8 cellular contexts compared by ENCODE assay signal in the genomic region with DNA sequence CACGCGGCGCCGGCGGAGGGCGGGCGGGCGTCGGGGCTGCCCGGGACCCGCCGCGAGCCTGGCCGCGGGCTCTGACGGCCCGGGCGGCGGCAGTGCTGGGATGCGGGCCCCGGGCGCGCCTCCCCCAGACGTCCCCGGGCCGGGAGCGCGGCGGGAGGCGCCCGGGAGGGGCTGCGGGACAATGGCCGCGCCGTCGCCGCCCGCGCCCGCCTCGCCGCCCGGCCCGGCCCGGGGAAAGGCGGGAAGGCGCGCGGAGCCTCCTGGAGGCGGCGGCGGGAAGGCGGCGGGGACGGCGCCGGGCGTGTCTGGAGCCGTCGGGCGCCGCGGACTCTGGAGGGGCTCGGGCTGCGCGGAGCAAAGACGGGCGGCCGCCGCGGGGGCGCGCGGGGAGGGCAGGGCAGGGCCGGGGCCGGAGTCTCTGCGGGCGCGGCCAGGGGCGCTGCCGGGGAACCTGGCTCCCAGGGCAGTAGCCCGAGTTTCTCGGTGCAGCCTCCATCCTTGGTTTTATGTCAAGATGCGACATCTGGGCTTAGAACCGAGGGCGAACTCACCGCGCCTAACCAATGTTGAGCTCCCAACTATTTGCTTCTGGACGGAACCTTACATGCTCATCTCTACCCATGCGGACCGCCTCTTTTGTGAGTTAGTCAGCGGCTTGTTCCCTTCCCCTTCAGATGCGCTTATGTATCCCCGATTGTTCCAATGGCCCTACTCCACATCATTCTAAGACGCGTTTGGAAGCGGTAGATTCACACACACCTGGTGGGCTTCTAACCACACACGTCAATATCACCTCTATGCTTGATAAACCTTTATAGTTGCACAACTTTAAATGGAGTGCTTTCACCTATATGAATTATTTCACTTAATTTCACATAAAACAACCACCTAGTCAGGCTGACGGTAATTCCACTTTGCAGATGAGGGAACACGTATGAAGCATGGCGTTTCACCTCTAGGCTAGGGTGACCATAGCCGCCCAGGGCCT. TPM values are rescaled to one million over a fixed set of nuclear protein-coding genes. Genes with fewer than 3 reads are reported as not detected.
DNase-seq lines count a peak whose midpoint lies in the region; ATAC-seq and TF ChIP-seq lines count a peak whose summit lies in the region.

No MANE protein-coding gene starts in this region.

- peak in 1 of 2 donors; percentile 20 for TF ChIP-seq POLR2A in thyroid gland (IDR thresholded peaks at IDR 0.05)

- peaks cover 23% of the 10 kb centered on the region for H3K27me3 Mint-ChIP-seq in WTC11 (ENCODE audit: low read depth)

- H3K4me3 ChIP-seq in epithelial cell of proximal tubule (ENCODE audit: low read depth, low read length) = peak overlapping the region; percentile 66
- peak overlapping the region; percentile 90 for H3K4me3 ChIP-seq in mesendoderm (ENCODE audit: low read length)
- H3K4me3 ChIP-seq in thyroid gland (replicated peaks in 1 of 3) = peak overlapping the region; percentile 44 to 56 (median 45)

- H3K36me3 ChIP-seq in mesendoderm (ENCODE audit: control insufficient read depth, insufficient read depth, low read length) (no peaks in the 10 kb centered on the region), thyroid gland (no peaks in the 10 kb centered on the region)

- H3K4me2 ChIP-seq in mesendoderm (ENCODE audit: low read length) = peak overlapping the region; percentile 67

- H3K79me2 ChIP-seq in mesendoderm (ENCODE audit: control insufficient read depth, insufficient read depth, low read length) = peaks cover 9% of the 10 kb centered on the region

- H3K4ac ChIP-seq in mesendoderm (ENCODE audit: low read depth, low read length) = peak overlapping the region; percentile 98

- H3K4me1 Mint-ChIP-seq in WTC11 = peaks cover 20% of the 10 kb centered on the region

- H4K5ac ChIP-seq in mesendoderm (ENCODE audit: low read length) = no peak overlapping the region

- H2BK5ac ChIP-seq in mesendoderm (ENCODE audit: low read length) = peak overlapping the region; percentile 61

- intact Hi-C loops in thyroid gland (cut with DNase I) = no loop called here

- POLR2A ChIA-PET in WTC11 (lab: Charles Lee) = interaction anchor here (1.0 kb wide), 1 partner anchor 111 kb away, joined by 3 read pairs; the partner anchor contains the start of genes RBBP4 and ZBTB8OS

- no peaks in the 10 kb centered on the region for H3K36me3 Mint-ChIP-seq in WTC11

- peak overlapping the region; percentile 90 for H4K8ac ChIP-seq in mesendoderm (ENCODE audit: low read depth, low read length)

- peak overlapping the region; percentile 53 for H3K23ac ChIP-seq in mesendoderm (ENCODE audit: low read length)

- peak overlapping the region; percentile 85 for H3K4me3 Mint-ChIP-seq in WTC11

- H3K56ac ChIP-seq in mesendoderm (ENCODE audit: low read length) = peak overlapping the region; percentile 84

- peaks cover 8% of the 10 kb centered on the region for H3K79me1 ChIP-seq in mesendoderm (ENCODE audit: low read length)

- CTCF ChIA-PET in WTC11 (lab: Charles Lee) = interaction anchor here (0.6 kb wide), 2 partner anchors 19 to 104 kb away, joined by 3 read pairs; no protein-coding TSS in a partner anchor

- ATAC-seq in WTC11 (peak; percentile 71), GM19328 (IDR thresholded peaks at IDR 0.05; ENCODE audit: unreplicated experiment) (no peak)

- peak overlapping the region; percentile 97 for H3K18ac ChIP-seq in mesendoderm (ENCODE audit: low read length)

- no peaks in the 10 kb centered on the region for H3K4me1 ChIP-seq in mesendoderm (ENCODE audit: control insufficient read depth, low read depth, low read length)
- H3K4me1 ChIP-seq in thyroid gland = peaks cover 0 to 9% of the 10 kb centered on the region in 2 donors

- peak overlapping the region; percentile 89 for H3K9ac ChIP-seq in mesendoderm (ENCODE audit: low read length)

- no CpG with 5 or more reads among the region's 102 CpGs for WGBS in mesendoderm (ENCODE audit: extremely low coverage, insufficient coverage, low lambda C conversion rate)
- WGBS in thyroid gland, 2 donors = 12 to 16% methylated on average over 20 to 31 of the region's 102 CpGs

- peak overlapping the region; percentile 12 for H2AK5ac ChIP-seq in mesendoderm (ENCODE audit: low read length)

- H3K27ac ChIP-seq in mesendoderm (ENCODE audit: low read depth, low read length) = peak overlapping the region; percentile 83
- peak overlapping the region in 2 of 3 donors; percentile 73 to 78 for H3K27ac ChIP-seq in thyroid gland

- no peaks in the 10 kb centered on the region for H3K9me3 Mint-ChIP-seq in WTC11

- DNase-seq in NCI-H1436 (lab: John Stamatoyannopoulos, UW) = peak; percentile 15
- DNase-seq in NCI-H1436 treated with DMSO at 0.1 percent for 48 hours (lab: John Stamatoyannopoulos, UW) = no peak
- peak; percentile 20 for DNase-seq in LoVo (ENCODE audit: low spot score)
- DNase-seq in WTC11 (ENCODE audit: low spot score) = peak; percentile 54
- DNase-seq in epithelial cell of proximal tubule (ENCODE audit: low read depth) = no peak
- DNase-seq in mesendoderm = peak; percentile 58
- peak; percentile 33 to 35 for DNase-seq in thyroid gland

- H2BK15ac ChIP-seq in mesendoderm (replicated peaks; ENCODE audit: low read depth) = peak overlapping the region; percentile 86

- H3K27me3 ChIP-seq in mesendoderm (ENCODE audit: insufficient read depth, low read length, poor library complexity) = no peaks in the 10 kb centered on the region
- H3K27me3 ChIP-seq in thyroid gland = no peaks in the 10 kb centered on the region

- H3K27ac Mint-ChIP-seq in WTC11 = peak overlapping the region; percentile 19; the same call in 1 of the 2 replicates

- no peaks in the 10 kb centered on the region for H3K9me3 ChIP-seq in thyroid gland

- H2BK120ac ChIP-seq in mesendoderm (ENCODE audit: low read depth, low read length) = peak overlapping the region; percentile 93

- TF ChIP-seq CTCF in WTC11 (IDR thresholded peaks at IDR 0.05) (no peak), epithelial cell of proximal tubule (conservative IDR thresholded peaks at IDR 0.05; ENCODE audit: low read depth, low read length) (no peak), thyroid gland (IDR thresholded peaks at IDR 0.05) (peak in 1 of 6 experiments; percentile 19)

TF ChIP-seq in WTC11, 78 proteins besides CTCF, POLR2A, EP300 and RAD21 (continues in another document):
- TF ChIP-seq FOXP4 (CRISPR knock-in tag; IDR thresholded peaks at IDR 0.05) (no peak), ZSCAN18 (CRISPR knock-in tag; IDR thresholded peaks at IDR 0.05) (no peak), NR1H2 (CRISPR knock-in tag; IDR thresholded peaks at IDR 0.05) (no peak), MAX (CRISPR knock-in tag; IDR thresholded peaks at IDR 0.05) (no peak), HMGA2 (CRISPR knock-in tag; IDR thresholded peaks at IDR 0.05) (no peak), ZNF416 (CRISPR knock-in tag; IDR thresholded peaks at IDR 0.05) (no peak), ZNF219 (CRISPR knock-in tag; IDR thresholded peaks at IDR 0.05; ENCODE audit: borderline replicate concordance) (no peak), ZNF423 (CRISPR knock-in tag; IDR thresholded peaks at IDR 0.05) (no peak), GRHL2 (CRISPR knock-in tag; IDR thresholded peaks at IDR 0.05; ENCODE audit: insufficient replicate concordance, severe bottlenecking) (no peak), JUN (CRISPR knock-in tag; IDR thresholded peaks at IDR 0.05) (no peak)
- TF ChIP-seq, protein P1, sequence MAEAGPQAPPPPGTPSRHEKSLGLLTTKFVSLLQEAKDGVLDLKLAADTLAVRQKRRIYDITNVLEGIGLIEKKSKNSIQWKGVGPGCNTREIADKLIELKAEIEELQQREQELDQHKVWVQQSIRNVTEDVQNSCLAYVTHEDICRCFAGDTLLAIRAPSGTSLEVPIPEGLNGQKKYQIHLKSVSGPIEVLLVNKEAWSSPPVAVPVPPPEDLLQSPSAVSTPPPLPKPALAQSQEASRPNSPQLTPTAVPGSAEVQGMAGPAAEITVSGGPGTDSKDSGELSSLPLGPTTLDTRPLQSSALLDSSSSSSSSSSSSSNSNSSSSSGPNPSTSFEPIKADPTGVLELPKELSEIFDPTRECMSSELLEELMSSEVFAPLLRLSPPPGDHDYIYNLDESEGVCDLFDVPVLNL (CRISPR knock-in tag; IDR thresholded peaks at IDR 0.05; ENCODE audit: borderline replicate concordance, low read depth) = no peak

RNA-seq across cellular contexts. Expression of gene ZBTB8A, which starts 0.7 kb away (rescaled TPM):
- total RNA-seq in WTC11 (2021) (7.1 to 8.2 TPM (median 7.7 TPM) in 3 replicates), epithelial cell of proximal tubule (3.2 and 4.4 TPM in 2 replicates), thyroid gland (10 to 100 TPM; 10.6 to 20.6 (median 12.6) TPM)
- 7.1 TPM for polyA plus RNA-seq in mesendoderm (2013, experiment 1 of 2)
- 7.1 TPM for polyA plus RNA-seq in mesendoderm (2013, experiment 2 of 2)

Comparison
In these comparisons a context has a peak if more than half of its experiments do, and no peak if none do; other contexts are left out.
1. DNase-seq: peak in NCI-H1436 (single experiment), LoVo (single experiment), WTC11 (single experiment), mesendoderm (single experiment) and thyroid gland (2 of 2); none in NCI-H1436 treated with DMSO at 0.1 percent for 48 hours (single experiment) and epithelial cell of proximal tubule (single experiment).
2. Peak in every context shown above with its lines, with median percentiles within 50 percentile points of each other: H3K4me3 ChIP-seq.